Comparison of ENCODE assay signal across 8 cellular contexts in the genomic region with DNA sequence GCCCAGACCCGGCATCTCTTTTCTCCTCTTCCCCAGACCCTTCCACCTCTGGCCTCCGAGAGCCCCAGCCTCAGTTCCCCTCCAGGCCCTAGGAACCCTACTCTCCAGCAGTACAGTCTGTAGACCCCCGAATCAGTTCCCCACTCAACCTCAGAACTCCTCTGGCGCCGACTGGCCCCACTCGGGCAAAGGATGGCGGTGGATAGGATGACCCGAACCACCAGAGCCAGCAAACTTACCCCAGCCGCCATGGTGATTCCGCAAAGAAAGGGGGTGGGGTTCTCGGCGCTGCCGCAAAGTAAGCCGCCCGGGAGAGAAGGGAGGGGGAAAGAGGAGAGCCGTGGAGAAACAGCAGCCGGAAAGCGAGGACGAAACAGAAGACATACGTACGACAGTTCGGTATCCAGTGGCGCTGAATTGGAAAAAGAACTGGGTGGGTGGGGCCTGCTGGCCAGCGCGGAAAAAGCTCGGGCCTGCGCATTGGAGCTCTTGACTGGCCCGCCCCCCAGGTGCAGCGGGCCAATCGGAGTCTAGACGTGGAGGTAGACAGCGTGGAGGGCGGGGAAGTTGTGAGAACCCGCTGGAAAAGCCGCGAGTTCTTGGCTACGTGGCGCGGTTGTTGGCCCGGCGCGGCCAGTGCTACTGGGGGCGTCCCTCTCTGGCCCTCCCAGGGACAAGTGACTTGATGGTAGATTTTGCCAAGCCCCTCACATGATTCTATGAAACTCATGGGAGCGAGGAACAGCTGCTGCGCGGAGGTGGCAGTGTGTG. TPM values are rescaled to one million over a fixed set of nuclear protein-coding genes. Genes with fewer than 3 reads are reported as not detected.
DNase-seq lines count a peak whose midpoint lies in the region; ATAC-seq and TF ChIP-seq lines count a peak whose summit lies in the region.

A gene with protein sequence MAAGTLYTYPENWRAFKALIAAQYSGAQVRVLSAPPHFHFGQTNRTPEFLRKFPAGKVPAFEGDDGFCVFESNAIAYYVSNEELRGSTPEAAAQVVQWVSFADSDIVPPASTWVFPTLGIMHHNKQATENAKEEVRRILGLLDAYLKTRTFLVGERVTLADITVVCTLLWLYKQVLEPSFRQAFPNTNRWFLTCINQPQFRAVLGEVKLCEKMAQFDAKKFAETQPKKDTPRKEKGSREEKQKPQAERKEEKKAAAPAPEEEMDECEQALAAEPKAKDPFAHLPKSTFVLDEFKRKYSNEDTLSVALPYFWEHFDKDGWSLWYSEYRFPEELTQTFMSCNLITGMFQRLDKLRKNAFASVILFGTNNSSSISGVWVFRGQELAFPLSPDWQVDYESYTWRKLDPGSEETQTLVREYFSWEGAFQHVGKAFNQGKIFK (minus strand): TSS at position 300 of the 771 bp plus-strand sequence. CDS start 49 bp downstream, at position 251.

- H3K9me3 Mint-ChIP-seq in chondrocyte (ENCODE audit: low read depth): no peaks in the 10 kb centered on the region

- peaks cover 27% of the 10 kb centered on the region for H3K36me3 Mint-ChIP-seq in chondrocyte (ENCODE audit: low read depth)

- peaks cover 60% of the 10 kb centered on the region for H3K4me1 Mint-ChIP-seq in chondrocyte (ENCODE audit: low read depth)

- no peak for TF ChIP-seq CTCF in chondrocyte (IDR thresholded peaks at IDR 0.05)

- peak within 1 kb of the TSS; percentile 98 for H3K27ac Mint-ChIP-seq in chondrocyte (ENCODE audit: unreplicated experiment)

- ATAC-seq in HG03439 (IDR thresholded peaks at IDR 0.05; ENCODE audit: unreplicated experiment): peak; percentile 86

- no peaks in the 10 kb centered on the region for H3K27me3 Mint-ChIP-seq in chondrocyte (ENCODE audit: low read depth)

- peak within 1 kb of the TSS; percentile 99 for H3K4me3 Mint-ChIP-seq in chondrocyte (ENCODE audit: unreplicated experiment)

- peak; percentile 92 for TF ChIP-seq POLR2A in GM19193 (IDR thresholded peaks at IDR 0.05; ENCODE audit: extremely low read depth, insufficient read depth, insufficient read length)

- DNase-seq in AML-193 (lab: John Stamatoyannopoulos, UW) (peak; percentile 99), NCI-H510A treated with DMSO at 0.1 percent for 48 hours (lab: John Stamatoyannopoulos, UW) (peak; percentile 99), chondrocyte (ENCODE audit: low spot score) (peak; percentile 99), kidney glomerular epithelial cell (lab: John Stamatoyannopoulos, UW) (peak; percentile 99)
- DNase-seq in activated CD4-positive, alpha-beta T cell treated with anti-CD3 and anti-CD28 coated beads for 24 hours (ENCODE audit: low read depth in 2 of 2): peak; percentile 92 to 96
- DNase-seq in stimulated activated CD4-positive, alpha-beta T cell treated with anti-CD3 and anti-CD28 coated beads, Interleukin-1b, Interleukin-23, amount 100 ng/mL, for 1 hour (ENCODE audit: low read depth in 2 of 2): peak; percentile 89 to 95

RNA-seq across cellular contexts. Expression of the gene that starts here (rescaled TPM):
- 1,000 to 1,202 TPM (median 1,017 TPM) in 3 replicates for total RNA-seq in chondrocyte

Comparison
In these comparisons a context has a peak if more than half of its experiments do, and no peak if none do; other contexts are left out.
1. Peak in every context shown above with its lines: DNase-seq and ATAC-seq.